1 cellular context compared by ENCODE assay signal in the genomic region with DNA sequence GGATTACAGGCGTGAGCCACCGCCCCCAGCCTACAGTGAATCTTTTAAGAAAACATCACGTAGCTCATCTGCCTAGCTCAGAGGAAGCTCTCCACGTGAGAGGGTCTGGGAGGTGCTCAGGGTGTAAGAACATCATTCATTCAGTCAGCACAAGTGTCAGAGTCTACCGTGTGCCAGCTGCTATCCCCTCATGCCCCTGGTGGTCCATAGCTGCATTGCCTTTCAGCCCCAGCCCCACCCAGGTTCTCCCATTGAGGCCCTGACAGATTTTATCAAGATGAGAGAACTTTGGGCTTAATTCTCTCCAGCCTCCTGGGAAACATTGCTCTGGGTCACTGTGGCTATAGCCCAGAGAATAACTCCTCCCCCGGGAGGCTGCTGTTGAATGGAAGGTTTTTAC.
TF ChIP-seq lines count a peak whose summit lies in the region.

No MANE protein-coding gene starts in this region.

TF ChIP-seq in GM23338, 12 proteins besides CTCF, POLR2A, EP300 and RAD21:
- TF ChIP-seq, protein P1, sequence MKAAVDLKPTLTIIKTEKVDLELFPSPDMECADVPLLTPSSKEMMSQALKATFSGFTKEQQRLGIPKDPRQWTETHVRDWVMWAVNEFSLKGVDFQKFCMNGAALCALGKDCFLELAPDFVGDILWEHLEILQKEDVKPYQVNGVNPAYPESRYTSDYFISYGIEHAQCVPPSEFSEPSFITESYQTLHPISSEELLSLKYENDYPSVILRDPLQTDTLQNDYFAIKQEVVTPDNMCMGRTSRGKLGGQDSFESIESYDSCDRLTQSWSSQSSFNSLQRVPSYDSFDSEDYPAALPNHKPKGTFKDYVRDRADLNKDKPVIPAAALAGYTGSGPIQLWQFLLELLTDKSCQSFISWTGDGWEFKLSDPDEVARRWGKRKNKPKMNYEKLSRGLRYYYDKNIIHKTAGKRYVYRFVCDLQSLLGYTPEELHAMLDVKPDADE (IDR thresholded peaks at IDR 0.05): no peak
- TF ChIP-seq ZNF331 (CRISPR knock-in tag; IDR thresholded peaks at IDR 0.05; ENCODE audit: low read depth) (no peak), EZH2phosphoT487 (IDR thresholded peaks at IDR 0.05; ENCODE audit: unreplicated experiment) (no peak), CREB1 (CRISPR knock-in tag; IDR thresholded peaks at IDR 0.05; ENCODE audit: low read depth) (no peak), NANOG (IDR thresholded peaks at IDR 0.05; ENCODE audit: borderline replicate concordance) (no peak), POLR2AphosphoS5 (IDR thresholded peaks at IDR 0.05; ENCODE audit: low read depth) (no peak), JUNB (IDR thresholded peaks at IDR 0.05; ENCODE audit: unreplicated experiment) (no peak), STAT1 (IDR thresholded peaks at IDR 0.05; ENCODE audit: unreplicated experiment) (no peak), ZNF114 (CRISPR knock-in tag; IDR thresholded peaks at IDR 0.05) (no peak), EZH2 (IDR thresholded peaks at IDR 0.05; ENCODE audit: low read depth, unreplicated experiment) (no peak)
- TF ChIP-seq, protein P2, sequence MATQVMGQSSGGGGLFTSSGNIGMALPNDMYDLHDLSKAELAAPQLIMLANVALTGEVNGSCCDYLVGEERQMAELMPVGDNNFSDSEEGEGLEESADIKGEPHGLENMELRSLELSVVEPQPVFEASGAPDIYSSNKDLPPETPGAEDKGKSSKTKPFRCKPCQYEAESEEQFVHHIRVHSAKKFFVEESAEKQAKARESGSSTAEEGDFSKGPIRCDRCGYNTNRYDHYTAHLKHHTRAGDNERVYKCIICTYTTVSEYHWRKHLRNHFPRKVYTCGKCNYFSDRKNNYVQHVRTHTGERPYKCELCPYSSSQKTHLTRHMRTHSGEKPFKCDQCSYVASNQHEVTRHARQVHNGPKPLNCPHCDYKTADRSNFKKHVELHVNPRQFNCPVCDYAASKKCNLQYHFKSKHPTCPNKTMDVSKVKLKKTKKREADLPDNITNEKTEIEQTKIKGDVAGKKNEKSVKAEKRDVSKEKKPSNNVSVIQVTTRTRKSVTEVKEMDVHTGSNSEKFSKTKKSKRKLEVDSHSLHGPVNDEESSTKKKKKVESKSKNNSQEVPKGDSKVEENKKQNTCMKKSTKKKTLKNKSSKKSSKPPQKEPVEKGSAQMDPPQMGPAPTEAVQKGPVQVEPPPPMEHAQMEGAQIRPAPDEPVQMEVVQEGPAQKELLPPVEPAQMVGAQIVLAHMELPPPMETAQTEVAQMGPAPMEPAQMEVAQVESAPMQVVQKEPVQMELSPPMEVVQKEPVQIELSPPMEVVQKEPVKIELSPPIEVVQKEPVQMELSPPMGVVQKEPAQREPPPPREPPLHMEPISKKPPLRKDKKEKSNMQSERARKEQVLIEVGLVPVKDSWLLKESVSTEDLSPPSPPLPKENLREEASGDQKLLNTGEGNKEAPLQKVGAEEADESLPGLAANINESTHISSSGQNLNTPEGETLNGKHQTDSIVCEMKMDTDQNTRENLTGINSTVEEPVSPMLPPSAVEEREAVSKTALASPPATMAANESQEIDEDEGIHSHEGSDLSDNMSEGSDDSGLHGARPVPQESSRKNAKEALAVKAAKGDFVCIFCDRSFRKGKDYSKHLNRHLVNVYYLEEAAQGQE (IDR thresholded peaks at IDR 0.05; ENCODE audit: unreplicated experiment): no peak
- TF ChIP-seq, protein P3, sequence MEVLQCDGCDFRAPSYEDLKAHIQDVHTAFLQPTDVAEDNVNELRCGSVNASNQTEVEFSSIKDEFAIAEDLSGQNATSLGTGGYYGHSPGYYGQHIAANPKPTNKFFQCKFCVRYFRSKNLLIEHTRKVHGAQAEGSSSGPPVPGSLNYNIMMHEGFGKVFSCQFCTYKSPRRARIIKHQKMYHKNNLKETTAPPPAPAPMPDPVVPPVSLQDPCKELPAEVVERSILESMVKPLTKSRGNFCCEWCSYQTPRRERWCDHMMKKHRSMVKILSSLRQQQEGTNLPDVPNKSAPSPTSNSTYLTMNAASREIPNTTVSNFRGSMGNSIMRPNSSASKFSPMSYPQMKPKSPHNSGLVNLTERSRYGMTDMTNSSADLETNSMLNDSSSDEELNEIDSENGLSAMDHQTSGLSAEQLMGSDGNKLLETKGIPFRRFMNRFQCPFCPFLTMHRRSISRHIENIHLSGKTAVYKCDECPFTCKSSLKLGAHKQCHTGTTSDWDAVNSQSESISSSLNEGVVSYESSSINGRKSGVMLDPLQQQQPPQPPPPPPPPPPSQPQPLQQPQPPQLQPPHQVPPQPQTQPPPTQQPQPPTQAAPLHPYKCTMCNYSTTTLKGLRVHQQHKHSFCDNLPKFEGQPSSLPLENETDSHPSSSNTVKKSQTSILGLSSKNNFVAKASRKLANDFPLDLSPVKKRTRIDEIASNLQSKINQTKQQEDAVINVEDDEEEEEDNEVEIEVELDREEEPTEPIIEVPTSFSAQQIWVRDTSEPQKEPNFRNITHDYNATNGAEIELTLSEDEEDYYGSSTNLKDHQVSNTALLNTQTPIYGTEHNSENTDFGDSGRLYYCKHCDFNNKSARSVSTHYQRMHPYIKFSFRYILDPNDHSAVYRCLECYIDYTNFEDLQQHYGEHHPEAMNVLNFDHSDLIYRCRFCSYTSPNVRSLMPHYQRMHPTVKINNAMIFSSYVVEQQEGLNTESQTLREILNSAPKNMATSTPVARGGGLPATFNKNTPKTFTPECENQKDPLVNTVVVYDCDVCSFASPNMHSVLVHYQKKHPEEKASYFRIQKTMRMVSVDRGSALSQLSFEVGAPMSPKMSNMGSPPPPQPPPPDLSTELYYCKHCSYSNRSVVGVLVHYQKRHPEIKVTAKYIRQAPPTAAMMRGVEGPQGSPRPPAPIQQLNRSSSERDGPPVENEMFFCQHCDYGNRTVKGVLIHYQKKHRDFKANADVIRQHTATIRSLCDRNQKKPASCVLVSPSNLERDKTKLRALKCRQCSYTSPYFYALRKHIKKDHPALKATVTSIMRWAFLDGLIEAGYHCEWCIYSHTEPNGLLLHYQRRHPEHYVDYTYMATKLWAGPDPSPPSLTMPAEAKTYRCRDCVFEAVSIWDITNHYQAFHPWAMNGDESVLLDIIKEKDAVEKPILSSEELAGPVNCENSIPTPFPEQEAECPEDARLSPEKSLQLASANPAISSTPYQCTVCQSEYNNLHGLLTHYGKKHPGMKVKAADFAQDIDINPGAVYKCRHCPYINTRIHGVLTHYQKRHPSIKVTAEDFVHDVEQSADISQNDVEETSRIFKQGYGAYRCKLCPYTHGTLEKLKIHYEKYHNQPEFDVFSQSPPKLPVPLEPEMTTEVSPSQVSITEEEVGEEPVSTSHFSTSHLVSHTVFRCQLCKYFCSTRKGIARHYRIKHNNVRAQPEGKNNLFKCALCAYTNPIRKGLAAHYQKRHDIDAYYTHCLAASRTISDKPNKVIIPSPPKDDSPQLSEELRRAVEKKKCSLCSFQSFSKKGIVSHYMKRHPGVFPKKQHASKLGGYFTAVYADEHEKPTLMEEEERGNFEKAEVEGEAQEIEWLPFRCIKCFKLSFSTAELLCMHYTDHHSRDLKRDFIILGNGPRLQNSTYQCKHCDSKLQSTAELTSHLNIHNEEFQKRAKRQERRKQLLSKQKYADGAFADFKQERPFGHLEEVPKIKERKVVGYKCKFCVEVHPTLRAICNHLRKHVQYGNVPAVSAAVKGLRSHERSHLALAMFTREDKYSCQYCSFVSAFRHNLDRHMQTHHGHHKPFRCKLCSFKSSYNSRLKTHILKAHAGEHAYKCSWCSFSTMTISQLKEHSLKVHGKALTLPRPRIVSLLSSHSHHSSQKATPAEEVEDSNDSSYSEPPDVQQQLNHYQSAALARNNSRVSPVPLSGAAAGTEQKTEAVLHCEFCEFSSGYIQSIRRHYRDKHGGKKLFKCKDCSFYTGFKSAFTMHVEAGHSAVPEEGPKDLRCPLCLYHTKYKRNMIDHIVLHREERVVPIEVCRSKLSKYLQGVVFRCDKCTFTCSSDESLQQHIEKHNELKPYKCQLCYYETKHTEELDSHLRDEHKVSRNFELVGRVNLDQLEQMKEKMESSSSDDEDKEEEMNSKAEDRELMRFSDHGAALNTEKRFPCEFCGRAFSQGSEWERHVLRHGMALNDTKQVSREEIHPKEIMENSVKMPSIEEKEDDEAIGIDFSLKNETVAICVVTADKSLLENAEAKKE (CRISPR knock-in tag; IDR thresholded peaks at IDR 0.05): no peak
